Comparison of ENCODE assay signal across 8 cellular contexts in the genomic region with DNA sequence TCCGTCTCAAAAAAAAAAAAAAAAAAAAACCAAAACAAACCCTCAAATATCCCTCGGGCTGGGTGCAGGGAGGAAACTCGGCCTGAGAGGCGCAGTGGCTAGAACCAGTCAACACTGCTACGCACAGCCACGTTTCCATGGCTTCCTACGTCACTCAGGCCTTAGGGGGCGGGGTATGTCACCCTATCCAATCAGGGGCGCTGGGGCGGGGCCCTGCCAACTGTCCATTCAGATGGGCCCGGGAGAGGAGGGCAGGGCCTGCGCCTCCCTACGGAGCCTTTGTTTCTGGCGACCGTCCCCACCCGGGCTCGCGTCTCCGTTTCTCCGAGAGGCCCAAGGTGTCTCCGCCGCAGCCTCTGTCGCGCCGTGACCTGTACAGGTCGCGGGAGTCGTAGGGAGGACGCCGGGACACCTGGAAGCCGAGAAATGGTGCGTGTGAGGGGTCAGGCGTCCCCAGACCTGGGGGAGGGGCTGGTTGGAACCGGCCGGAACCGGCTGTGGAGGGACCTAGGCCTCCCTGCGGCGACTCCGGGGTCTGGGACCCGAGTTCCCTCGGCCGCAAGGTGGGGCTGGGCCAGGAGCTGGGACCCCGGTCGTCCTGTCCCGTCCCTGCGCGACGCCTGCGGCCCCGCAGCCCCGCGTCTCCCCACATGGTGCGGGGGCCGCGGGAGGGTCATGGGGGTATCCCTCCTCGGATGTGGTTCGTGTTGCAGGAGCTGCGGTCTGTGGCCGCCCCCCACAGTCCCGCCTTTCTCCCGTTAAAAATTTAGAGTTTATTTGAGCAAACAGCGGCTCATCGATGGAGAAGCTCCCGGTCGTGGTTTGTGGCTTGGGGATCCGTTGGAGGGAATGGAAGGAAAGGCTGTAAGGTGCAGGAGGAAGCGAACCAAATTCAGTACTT. TPM values are rescaled to one million over a fixed set of nuclear protein-coding genes. Genes with fewer than 3 reads are reported as not detected.
A peak's percentile ranks its signal among the peaks of the same experiment; 100 is the strongest.
DNase-seq lines count a peak whose midpoint lies in the region; ATAC-seq and TF ChIP-seq lines count a peak whose summit lies in the region.

A gene (plus strand): TSS at position 282 of the 901 bp plus-strand sequence. CDS start 145 bp downstream, at position 427.

- H3K27me3 Mint-ChIP-seq in activated naive CD8-positive, alpha-beta T cell treated with anti-CD3 and anti-CD28 coated beads for 36 hours, result no peaks in the 10 kb centered on the region
- no peaks in the 10 kb centered on the region for H3K27me3 Mint-ChIP-seq in osteocyte (ENCODE audit: unreplicated experiment)

- peaks cover 20% of the 10 kb centered on the region for H3K4me1 Mint-ChIP-seq in activated naive CD8-positive, alpha-beta T cell treated with anti-CD3 and anti-CD28 coated beads for 36 hours
- H3K4me1 Mint-ChIP-seq in osteocyte (ENCODE audit: unreplicated experiment), result peaks cover 43% of the 10 kb centered on the region

- peaks cover 7% of the 10 kb centered on the region for H3K4me1 ChIP-seq in thymus (ENCODE audit: control insufficient read depth, insufficient read depth, low read length)

- peak; percentile 4 for TF ChIP-seq CTCF in GM10266 (IDR thresholded peaks at IDR 0.05; ENCODE audit: control insufficient read depth, insufficient read depth, low read depth, missing control alignments)
- TF ChIP-seq CTCF in osteocyte (IDR thresholded peaks at IDR 0.05), result no peak

- peak within 1 kb of the TSS; percentile 90 for H3K4me3 Mint-ChIP-seq in activated naive CD8-positive, alpha-beta T cell treated with anti-CD3 and anti-CD28 coated beads for 36 hours
- peak within 1 kb of the TSS; percentile 98 for H3K4me3 Mint-ChIP-seq in osteocyte (ENCODE audit: unreplicated experiment)

- H3K27ac ChIP-seq in thymus (ENCODE audit: low read depth), result peak within 1 kb of the TSS; percentile 96

- DNase-seq in GM10266 (ENCODE audit: extremely low spot score) (peak; percentile 97), NCI-H1092 (lab: John Stamatoyannopoulos, UW) (peak; percentile 98), head of caudate nucleus (peak; percentile 97 to 100 (median 99)), osteocyte (ENCODE audit: extremely low spot score, unreplicated experiment) (peak; percentile 99)
- peak; percentile 98 for DNase-seq in activated naive CD8-positive, alpha-beta T cell treated with anti-CD3 and anti-CD28 coated beads for 36 hours

- no peaks in the 10 kb centered on the region for H3K27me3 ChIP-seq in thymus (ENCODE audit: control insufficient read depth, insufficient read depth)

- H3K9me3 Mint-ChIP-seq in activated naive CD8-positive, alpha-beta T cell treated with anti-CD3 and anti-CD28 coated beads for 36 hours, result no peaks in the 10 kb centered on the region
- H3K9me3 Mint-ChIP-seq in osteocyte (ENCODE audit: unreplicated experiment), result no peaks in the 10 kb centered on the region

- peak; percentile 94 for ATAC-seq in HG02588 (IDR thresholded peaks at IDR 0.05; ENCODE audit: unreplicated experiment)
- peak; percentile 98 for ATAC-seq in SK-N-SH treated with all-trans-retinoic acid at 6 μM for 48 hours

- under 1% methylated on average over 67 of the region's 67 CpGs for WGBS in thymus

- no peaks in the 10 kb centered on the region for H3K36me3 ChIP-seq in thymus (ENCODE audit: control insufficient read depth, insufficient read depth)

- H3K27ac Mint-ChIP-seq in activated naive CD8-positive, alpha-beta T cell treated with anti-CD3 and anti-CD28 coated beads for 36 hours, result peak within 1 kb of the TSS; percentile 90
- H3K27ac Mint-ChIP-seq in osteocyte (ENCODE audit: unreplicated experiment), result peak within 1 kb of the TSS; percentile 96

- no peaks in the 10 kb centered on the region for H3K9me3 ChIP-seq in thymus (ENCODE audit: control insufficient read depth)

- H3K36me3 Mint-ChIP-seq in activated naive CD8-positive, alpha-beta T cell treated with anti-CD3 and anti-CD28 coated beads for 36 hours, result peaks cover 16% of the 10 kb centered on the region
- H3K36me3 Mint-ChIP-seq in osteocyte (ENCODE audit: unreplicated experiment), result peaks cover 11% of the 10 kb centered on the region

- intact Hi-C loops in head of caudate nucleus (cut with DNase I), result no loop called here

- H3K4me3 ChIP-seq in thymus (ENCODE audit: low read length), result peak within 1 kb of the TSS; percentile 99

TF ChIP-seq in SK-N-SH treated with all-trans-retinoic acid at 6 μM for 48 hours, 23 proteins besides CTCF, POLR2A, EP300 and RAD21:
- TF ChIP-seq GLIS3 (CRISPR knock-in tag; IDR thresholded peaks at IDR 0.05) (no peak), OSR1 (CRISPR knock-in tag; IDR thresholded peaks at IDR 0.05) (no peak), BACH2 (CRISPR knock-in tag; IDR thresholded peaks at IDR 0.05; ENCODE audit: borderline replicate concordance) (no peak), ZNF70 (CRISPR knock-in tag; IDR thresholded peaks at IDR 0.05) (no peak), ESRRG (CRISPR knock-in tag; IDR thresholded peaks at IDR 0.05) (no peak), TOX (CRISPR knock-in tag; IDR thresholded peaks at IDR 0.05; ENCODE audit: borderline replicate concordance) (no peak), CSDC2 (CRISPR knock-in tag; IDR thresholded peaks at IDR 0.05) (peak; percentile 0; the same call in 1 of the 2 replicates), ZFP3 (CRISPR knock-in tag; IDR thresholded peaks at IDR 0.05) (0 out of 2 replicates have a peak, but pooled peaks have one; percentile 30), PPARA (CRISPR knock-in tag; IDR thresholded peaks at IDR 0.05; ENCODE audit: borderline replicate concordance) (no peak), RARB (CRISPR knock-in tag; IDR thresholded peaks at IDR 0.05) (0 out of 2 replicates have a peak, but pooled peaks have one; percentile 2)
- TF ChIP-seq, protein P1, sequence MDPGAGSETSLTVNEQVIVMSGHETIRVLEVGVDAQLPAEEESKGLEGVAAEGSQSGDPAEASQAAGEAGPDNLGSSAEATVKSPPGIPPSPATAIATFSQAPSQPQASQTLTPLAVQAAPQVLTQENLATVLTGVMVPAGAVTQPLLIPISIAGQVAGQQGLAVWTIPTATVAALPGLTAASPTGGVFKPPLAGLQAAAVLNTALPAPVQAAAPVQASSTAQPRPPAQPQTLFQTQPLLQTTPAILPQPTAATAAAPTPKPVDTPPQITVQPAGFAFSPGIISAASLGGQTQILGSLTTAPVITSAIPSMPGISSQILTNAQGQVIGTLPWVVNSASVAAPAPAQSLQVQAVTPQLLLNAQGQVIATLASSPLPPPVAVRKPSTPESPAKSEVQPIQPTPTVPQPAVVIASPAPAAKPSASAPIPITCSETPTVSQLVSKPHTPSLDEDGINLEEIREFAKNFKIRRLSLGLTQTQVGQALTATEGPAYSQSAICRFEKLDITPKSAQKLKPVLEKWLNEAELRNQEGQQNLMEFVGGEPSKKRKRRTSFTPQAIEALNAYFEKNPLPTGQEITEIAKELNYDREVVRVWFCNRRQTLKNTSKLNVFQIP (CRISPR knock-in tag; IDR thresholded peaks at IDR 0.05; ENCODE audit: borderline replicate concordance, low read depth), result no peak
- TF ChIP-seq, protein P2, sequence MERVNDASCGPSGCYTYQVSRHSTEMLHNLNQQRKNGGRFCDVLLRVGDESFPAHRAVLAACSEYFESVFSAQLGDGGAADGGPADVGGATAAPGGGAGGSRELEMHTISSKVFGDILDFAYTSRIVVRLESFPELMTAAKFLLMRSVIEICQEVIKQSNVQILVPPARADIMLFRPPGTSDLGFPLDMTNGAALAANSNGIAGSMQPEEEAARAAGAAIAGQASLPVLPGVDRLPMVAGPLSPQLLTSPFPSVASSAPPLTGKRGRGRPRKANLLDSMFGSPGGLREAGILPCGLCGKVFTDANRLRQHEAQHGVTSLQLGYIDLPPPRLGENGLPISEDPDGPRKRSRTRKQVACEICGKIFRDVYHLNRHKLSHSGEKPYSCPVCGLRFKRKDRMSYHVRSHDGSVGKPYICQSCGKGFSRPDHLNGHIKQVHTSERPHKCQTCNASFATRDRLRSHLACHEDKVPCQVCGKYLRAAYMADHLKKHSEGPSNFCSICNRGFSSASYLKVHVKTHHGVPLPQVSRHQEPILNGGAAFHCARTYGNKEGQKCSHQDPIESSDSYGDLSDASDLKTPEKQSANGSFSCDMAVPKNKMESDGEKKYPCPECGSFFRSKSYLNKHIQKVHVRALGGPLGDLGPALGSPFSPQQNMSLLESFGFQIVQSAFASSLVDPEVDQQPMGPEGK (CRISPR knock-in tag; IDR thresholded peaks at IDR 0.05; ENCODE audit: borderline replicate concordance), result no peak
- TF ChIP-seq, protein P3, sequence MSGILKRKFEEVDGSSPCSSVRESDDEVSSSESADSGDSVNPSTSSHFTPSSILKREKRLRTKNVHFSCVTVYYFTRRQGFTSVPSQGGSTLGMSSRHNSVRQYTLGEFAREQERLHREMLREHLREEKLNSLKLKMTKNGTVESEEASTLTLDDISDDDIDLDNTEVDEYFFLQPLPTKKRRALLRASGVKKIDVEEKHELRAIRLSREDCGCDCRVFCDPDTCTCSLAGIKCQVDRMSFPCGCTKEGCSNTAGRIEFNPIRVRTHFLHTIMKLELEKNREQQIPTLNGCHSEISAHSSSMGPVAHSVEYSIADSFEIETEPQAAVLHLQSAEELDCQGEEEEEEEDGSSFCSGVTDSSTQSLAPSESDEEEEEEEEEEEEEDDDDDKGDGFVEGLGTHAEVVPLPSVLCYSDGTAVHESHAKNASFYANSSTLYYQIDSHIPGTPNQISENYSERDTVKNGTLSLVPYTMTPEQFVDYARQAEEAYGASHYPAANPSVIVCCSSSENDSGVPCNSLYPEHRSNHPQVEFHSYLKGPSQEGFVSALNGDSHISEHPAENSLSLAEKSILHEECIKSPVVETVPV (CRISPR knock-in tag; IDR thresholded peaks at IDR 0.05), result no peak

RNA-seq across cellular contexts. Expression of the gene that starts here (rescaled TPM):
- total RNA-seq in activated naive CD8-positive, alpha-beta T cell treated with anti-CD3 and anti-CD28 coated beads for 36 hours, result 1 to 10 TPM; 4.7 to 5.5 TPM
- total RNA-seq in osteocyte, result 18.2 and 18.3 TPM in 2 replicates
- 13.7 TPM for polyA plus RNA-seq in thymus

Comparison
In these comparisons a context has a peak if more than half of its experiments do, and no peak if none do; other contexts are left out.
1. Peak in every context shown above with its lines: DNase-seq, ATAC-seq, H3K4me3 ChIP-seq and H3K27ac ChIP-seq.